19 cellular contexts compared by ENCODE assay signal in genomic region chr6:47473791-47474351, GRCh38.
"Had no signal": no experiment of that assay in that cellular context is flagged by ENCODE, and none has a peak within 500 bp of the region (broad histone marks: within the 10 kb centered on the region; RNA-seq: fewer than 3 reads in every experiment).

No MANE protein-coding gene starts in this region.

- DNase-seq: activated CD4-positive, alpha-beta memory T cell treated with anti-CD3 and anti-CD28 coated beads for 36 hours; activated CD4-positive, alpha-beta T cell treated with anti-CD3 and anti-CD28 coated beads for 48 hours; activated effector memory CD4-positive, alpha-beta T cell treated with anti-CD3 and anti-CD28 coated beads, Interleukin-2, amount 50 U/mL, for 16 hours; activated naive CD4-positive, alpha-beta T cell treated with anti-CD3 and anti-CD28 coated beads, Interleukin-2, amount 10 ng/mL, durations not matched to agents 7 days and 5 days; amygdala; effector CD8-positive, alpha-beta T cell; head of caudate nucleus; hypothalamus; left ventricle myocardium superior; pancreas; right lobe of liver; small intestine; stimulated activated CD4-positive, alpha-beta T cell treated with anti-CD3 and anti-CD28 coated beads, Interleukin-2, amount 100 ng/mL, for 24 hours; stomach; transverse colon had no signal

- H3K27ac ChIP-seq: cardiac muscle cell, esophagus muscularis mucosa, gastroesophageal sphincter, neutrophil, pancreas, right lobe of liver, stomach, transverse colon had no signal

- H3K9me3 ChIP-seq: esophagus muscularis mucosa, gastroesophageal sphincter, neutrophil, pancreas, right lobe of liver, stomach, transverse colon had no signal

- H3K4me3 ChIP-seq: cardiac muscle cell, esophagus muscularis mucosa, gastroesophageal sphincter, pancreas, right lobe of liver, stomach, transverse colon had no signal

- H3K27me3 ChIP-seq: cardiac muscle cell, esophagus muscularis mucosa, gastroesophageal sphincter, pancreas, right lobe of liver, stomach, transverse colon had no signal

- H3K36me3 ChIP-seq: cardiac muscle cell, esophagus muscularis mucosa, gastroesophageal sphincter, neutrophil, pancreas, right lobe of liver, stomach, transverse colon had no signal
